ENCODE assay signal across 18 cellular contexts in genomic region chr1:3546048-3546384, GRCh38.
"Had no signal": no experiment of that assay in that cellular context is flagged by ENCODE, and none has a peak within 500 bp of the region (broad histone marks: within the 10 kb centered on the region; RNA-seq: fewer than 3 reads in every experiment).

No MANE protein-coding gene starts in this region.

- H3K36me3 Mint-ChIP-seq: activated naive CD4-positive, alpha-beta T cell treated with anti-CD3 and anti-CD28 coated beads, Interleukin-2, amount 50 U/mL, for 24 hours; natural killer cell had no signal

- H3K27me3 Mint-ChIP-seq: activated naive CD4-positive, alpha-beta T cell treated with anti-CD3 and anti-CD28 coated beads, Interleukin-2, amount 50 U/mL, for 24 hours; effector memory CD8-positive, alpha-beta T cell had no signal

- H3K4me3 ChIP-seq: esophagus squamous epithelium, prostate gland, thoracic aorta, uterus had no signal

- H3K27ac Mint-ChIP-seq: activated naive CD4-positive, alpha-beta T cell treated with anti-CD3 and anti-CD28 coated beads, Interleukin-2, amount 50 U/mL, for 24 hours; activated T-cell treated with anti-CD3 and anti-CD28 coated beads, Interleukin-2, amount 50 U/mL, for 72 hours; dendritic cell treated with granulocyte-macrophage colony-stimulating factor and Interleukin-4, amounts not matched to agents 40 ng/mL and 50 ng/mL, for 4 days; effector memory CD8-positive, alpha-beta T cell; natural killer cell had no signal

- H3K36me3 ChIP-seq: esophagus squamous epithelium, prostate gland, thoracic aorta, uterus had no signal

- FAIRE-seq: bronchial epithelial cell, small intestine had no signal

- H3K9me3 ChIP-seq: esophagus squamous epithelium, prostate gland, thoracic aorta, uterus had no signal

- H3K27me3 ChIP-seq: uterus had no signal

- H3K4me3 Mint-ChIP-seq: activated naive CD4-positive, alpha-beta T cell treated with anti-CD3 and anti-CD28 coated beads, Interleukin-2, amount 50 U/mL, for 24 hours; activated T-cell treated with anti-CD3 and anti-CD28 coated beads, Interleukin-2, amount 50 U/mL, for 72 hours; dendritic cell treated with granulocyte-macrophage colony-stimulating factor and Interleukin-4, amounts not matched to agents 40 ng/mL and 50 ng/mL, for 4 days; effector memory CD8-positive, alpha-beta T cell; natural killer cell had no signal

- H3K9me3 Mint-ChIP-seq: activated naive CD4-positive, alpha-beta T cell treated with anti-CD3 and anti-CD28 coated beads, Interleukin-2, amount 50 U/mL, for 24 hours; activated T-cell treated with anti-CD3 and anti-CD28 coated beads, Interleukin-2, amount 50 U/mL, for 72 hours; dendritic cell treated with granulocyte-macrophage colony-stimulating factor and Interleukin-4, amounts not matched to agents 40 ng/mL and 50 ng/mL, for 4 days; effector memory CD8-positive, alpha-beta T cell; natural killer cell had no signal

- H3K27ac ChIP-seq: esophagus squamous epithelium, uterus had no signal

- DNase-seq: activated CD4-positive, alpha-beta T cell treated with anti-CD3 and anti-CD28 coated beads, Interleukin-2, amount 50 U/mL, for 4 hours; activated effector memory CD4-positive, alpha-beta T cell treated with anti-CD3 and anti-CD28 coated beads, Interleukin-2, amount 50 U/mL, for 16 hours; activated T-cell treated with anti-CD3 and anti-CD28 coated beads, Interleukin-2, amount 50 U/mL, for 72 hours; effector memory CD8-positive, alpha-beta T cell; esophagus squamous epithelium; mesendoderm; natural killer cell; small intestine; stimulated activated CD4-positive, alpha-beta T cell treated with anti-CD3 and anti-CD28 coated beads, Interleukin-4, amount 100 ng/mL, for 1 hour; SW 1271; T-helper 2 cell had no signal

- H3K4me1 Mint-ChIP-seq: activated naive CD4-positive, alpha-beta T cell treated with anti-CD3 and anti-CD28 coated beads, Interleukin-2, amount 50 U/mL, for 24 hours; natural killer cell had no signal

- ATAC-seq: activated T-cell treated with anti-CD3 and anti-CD28 coated beads, Interleukin-2, amount 50 U/mL, for 72 hours; effector memory CD8-positive, alpha-beta T cell; natural killer cell; right cardiac atrium had no signal
